10 cellular contexts compared by ENCODE assay signal in the genomic region with DNA sequence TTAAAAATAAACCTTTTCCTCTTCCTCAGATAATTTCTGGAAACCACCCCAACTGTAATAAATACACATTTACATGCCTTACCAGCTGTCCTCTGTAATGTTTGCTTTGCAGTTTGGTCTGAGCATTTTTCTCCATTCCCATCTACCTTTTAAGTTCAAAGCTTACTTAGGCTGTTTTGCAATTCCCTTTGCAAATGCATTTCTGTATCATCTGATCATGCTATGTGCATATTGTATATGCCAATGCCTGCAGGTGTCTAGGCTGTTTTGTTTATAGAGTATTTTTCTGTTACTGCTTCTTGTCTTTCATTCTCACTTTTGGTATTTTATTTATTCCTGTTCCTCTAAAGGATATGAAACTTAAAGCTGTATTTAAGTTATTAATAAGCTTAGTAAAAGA.
DNase-seq lines count a peak whose midpoint lies in the region; ATAC-seq and TF ChIP-seq lines count a peak whose summit lies in the region.
"Had no signal": no experiment of that assay in that cellular context is flagged by ENCODE, and none has a peak within 500 bp of the region (broad histone marks: within the 10 kb centered on the region; RNA-seq: fewer than 3 reads in every experiment).

No MANE protein-coding gene starts in this region.

- H3K79me2 ChIP-seq in KMS-11 (ENCODE audit: insufficient read depth, low read depth) (no peaks in the 10 kb centered on the region; the same call in 1 of the 2 replicates), Karpas-422 (ENCODE audit: low read length) (no peaks in the 10 kb centered on the region)

- TF ChIP-seq CTCF in KMS-11 (conservative IDR thresholded peaks at IDR 0.05; ENCODE audit: low read depth, low read length) = no peak
- TF ChIP-seq CTCF in lower leg skin (IDR thresholded peaks at IDR 0.05) = no peak

- H3K9me3 ChIP-seq in Karpas-422 (ENCODE audit: low read length) = no peaks in the 10 kb centered on the region

- DNase-seq in H7 (no peak), Karpas-422 (no peak), lower leg skin (ENCODE audit: low spot score in 2 of 2) (no peak)
- DNase-seq: activated T-cell treated with anti-CD3 and anti-CD28 coated beads for 4 hours, NCI-H1105, small intestine had no signal

- H3K4me2 ChIP-seq in KMS-11 (peak overlapping the region; percentile 10; the same call in 1 of the 2 replicates), Karpas-422 (ENCODE audit: low read depth, low read length, poor library complexity, severe bottlenecking) (no peak overlapping the region)

- H3K4me1 ChIP-seq in KMS-11 (ENCODE audit: low read depth, poor library complexity, severe bottlenecking) = peaks cover 22% of the 10 kb centered on the region
- no peaks in the 10 kb centered on the region for H3K4me1 ChIP-seq in Karpas-422 (ENCODE audit: low read length)

- H2AFZ ChIP-seq in KMS-11 (ENCODE audit: low read depth) (no peak overlapping the region), Karpas-422 (ENCODE audit: low read length) (no peak overlapping the region)

- H3K27me3 ChIP-seq in KMS-11 (ENCODE audit: insufficient read depth, low read depth) (no peaks in the 10 kb centered on the region), H7 (ENCODE audit: control insufficient read depth, insufficient read depth, low read length) (no peaks in the 10 kb centered on the region), Karpas-422 (ENCODE audit: low read length) (no peaks in the 10 kb centered on the region)

- no peak overlapping the region for H3K4me3 ChIP-seq in KMS-11 (IDR thresholded peaks at IDR 0.05; ENCODE audit: insufficient read depth, low read depth, low read length)
- H3K4me3 ChIP-seq in H7 (ENCODE audit: insufficient read depth, low read depth, low read length) = no peak overlapping the region
- H3K4me3 ChIP-seq in Karpas-422 (ENCODE audit: low read length) = no peak overlapping the region
- H3K4me3 ChIP-seq in lower leg skin (ENCODE audit: low read depth, poor library complexity, severe bottlenecking) = no peak overlapping the region

- H4K20me1 ChIP-seq in KMS-11 (ENCODE audit: insufficient read depth) (no peaks in the 10 kb centered on the region), Karpas-422 (ENCODE audit: insufficient read depth, low read depth, low read length) (no peaks in the 10 kb centered on the region)

- intact Hi-C loops in lower leg skin (cut with DNase I; ENCODE audit: low total_unique reads) = no loop called here

- no peak for TF ChIP-seq POLR2A in lower leg skin (IDR thresholded peaks at IDR 0.05)

- no peaks in the 10 kb centered on the region for H3K9me2 ChIP-seq in Karpas-422 (replicated peaks; ENCODE audit: insufficient read depth, low read length)

- H3K9ac ChIP-seq in KMS-11 (no peak overlapping the region), Karpas-422 (ENCODE audit: low read length) (no peak overlapping the region)

- ATAC-seq in GM19395 (IDR thresholded peaks at IDR 0.05; ENCODE audit: unreplicated experiment) = peak; percentile 65
- ATAC-seq in HG02763 (IDR thresholded peaks at IDR 0.05; ENCODE audit: unreplicated experiment) = peak; percentile 64

- H3K27ac ChIP-seq in KMS-11 = no peak overlapping the region
- H3K27ac ChIP-seq in temporal lobe (ENCODE audit: low read depth, low read length) = peak overlapping the region; percentile 53
- no peak overlapping the region for H3K27ac ChIP-seq in Karpas-422 (ENCODE audit: low read length)

- H3K36me3 ChIP-seq in KMS-11 (ENCODE audit: insufficient read depth) (no peaks in the 10 kb centered on the region), H7 (replicated peaks; ENCODE audit: control insufficient read depth, insufficient read depth, low read length) (no peaks in the 10 kb centered on the region), Karpas-422 (ENCODE audit: insufficient read depth, low read length) (no peaks in the 10 kb centered on the region)
